In genomic region chr3:42194943-42195510, GRCh38 we compare ENCODE assay signal across 1 cellular context.
TF ChIP-seq lines count a peak whose summit lies in the region.

No MANE protein-coding gene starts in this region.

TF ChIP-seq in IMR-90, 13 proteins besides CTCF, POLR2A, EP300 and RAD21:
- TF ChIP-seq NFE2L2 (IDR thresholded peaks at IDR 0.05; ENCODE audit: low read depth, low read length) (no peak), CHD1 (IDR thresholded peaks at IDR 0.05; ENCODE audit: low read depth, low read length) (no peak), MAFK (IDR thresholded peaks at IDR 0.05; ENCODE audit: low read depth, low read length) (no peak), ELK1 (IDR thresholded peaks at IDR 0.05; ENCODE audit: borderline replicate concordance, low read depth, low read length) (no peak)
